In genomic region chr1:173549813-173550212, GRCh38 we compare ENCODE assay signal across 23 cellular contexts. TPM values are rescaled to one million over a fixed set of nuclear protein-coding genes. Genes with fewer than 3 reads are reported as not detected.
"Had no signal": no experiment of that assay in that cellular context is flagged by ENCODE, and none has a peak within 500 bp of the region (broad histone marks: within the 10 kb centered on the region; RNA-seq: fewer than 3 reads in every experiment).

No MANE protein-coding gene starts in this region.

- ATAC-seq: activated T-cell treated with anti-CD3 and anti-CD28 coated beads, Interleukin-2, amount 50 U/mL, for 4 hours; upper lobe of right lung had no signal

- H3K9me3 ChIP-seq: ascending aorta, breast epithelium, prostate gland, right lobe of liver, SK-N-SH, testis, upper lobe of right lung had no signal

- H3K9me3 Mint-ChIP-seq: activated T-cell treated with anti-CD3 and anti-CD28 coated beads, Interleukin-2, amount 50 U/mL, for 4 hours; dendritic cell treated with granulocyte-macrophage colony-stimulating factor and Interleukin-4, amounts not matched to agents 40 ng/mL and 50 ng/mL, for 4 days; effector memory CD8-positive, alpha-beta T cell; stimulated activated naive CD8-positive, alpha-beta T cell treated with anti-CD3 and anti-CD28 coated beads, Interleukin-15, amount 100 ng/mL, for 72 hours had no signal

- H3K9ac ChIP-seq: SK-N-SH had no signal

- H3K27me3 ChIP-seq: ascending aorta, breast epithelium, right lobe of liver, testis, upper lobe of right lung had no signal

- DNase-seq: activated CD4-positive, alpha-beta T cell treated with anti-CD3 and anti-CD28 coated beads, Interleukin-2, amount 50 U/mL, for 4 hours; activated CD8-positive, alpha-beta memory T cell treated with anti-CD3 and anti-CD28 coated beads, Interleukin-2, amount 10 ng/mL, durations not matched to agents 7 days and 5 days; activated effector memory CD4-positive, alpha-beta T cell treated with Interleukin-2 at 50 U/mL for 16 hours; activated T-cell treated with anti-CD3 and anti-CD28 coated beads, Interleukin-2, amount 50 U/mL, for 4 hours; effector memory CD8-positive, alpha-beta T cell; mesendoderm; right lobe of liver; SK-N-SH; stimulated activated naive CD8-positive, alpha-beta T cell treated with anti-CD3 and anti-CD28 coated beads, Interleukin-15, amount 100 ng/mL, for 72 hours; testis; upper lobe of right lung had no signal

- H3K36me3 ChIP-seq: ascending aorta, breast epithelium, prostate gland, right lobe of liver, upper lobe of right lung had no signal

- H3K27ac Mint-ChIP-seq: dendritic cell treated with granulocyte-macrophage colony-stimulating factor and Interleukin-4, amounts not matched to agents 40 ng/mL and 50 ng/mL, for 4 days had no signal

- FAIRE-seq: frontal cortex, TTC549 had no signal

- H3K27ac ChIP-seq: ascending aorta, breast epithelium, epithelial cell of prostate, prostate gland, right lobe of liver, testis, upper lobe of right lung had no signal

- H3K4me3 ChIP-seq: ascending aorta, breast epithelium, prostate gland, right lobe of liver, smooth muscle cell, testis, upper lobe of right lung had no signal

- H3K4me2 ChIP-seq: SK-N-SH, smooth muscle cell had no signal

- H3K27me3 Mint-ChIP-seq: activated CD8-positive, alpha-beta memory T cell treated with anti-CD3 and anti-CD28 coated beads, Interleukin-2, amount 10 ng/mL, durations not matched to agents 7 days and 5 days; dendritic cell treated with granulocyte-macrophage colony-stimulating factor and Interleukin-4, amounts not matched to agents 40 ng/mL and 50 ng/mL, for 4 days; effector memory CD8-positive, alpha-beta T cell; stimulated activated naive CD8-positive, alpha-beta T cell treated with anti-CD3 and anti-CD28 coated beads, Interleukin-15, amount 100 ng/mL, for 72 hours had no signal

- H3K4me1 ChIP-seq: ascending aorta, breast epithelium, prostate gland, right lobe of liver, testis, upper lobe of right lung had no signal

- H3K4me3 Mint-ChIP-seq: activated CD8-positive, alpha-beta memory T cell treated with anti-CD3 and anti-CD28 coated beads, Interleukin-2, amount 10 ng/mL, durations not matched to agents 7 days and 5 days; activated T-cell treated with anti-CD3 and anti-CD28 coated beads, Interleukin-2, amount 50 U/mL, for 4 hours; dendritic cell treated with granulocyte-macrophage colony-stimulating factor and Interleukin-4, amounts not matched to agents 40 ng/mL and 50 ng/mL, for 4 days had no signal

RNA-seq across cellular contexts. Expression of gene SLC9C2, which starts 53.1 kb away (rescaled TPM):
- total RNA-seq: activated CD8-positive, alpha-beta memory T cell treated with anti-CD3 and anti-CD28 coated beads, Interleukin-2, amount 10 ng/mL, durations not matched to agents 7 days and 5 days; activated T-cell treated with anti-CD3 and anti-CD28 coated beads, Interleukin-2, amount 50 U/mL, for 4 hours; ascending aorta; breast epithelium; fibroblast of lung; liver; osteoblast; right lobe of liver; smooth muscle cell; T-helper 1 cell treated with Interleukin-12 subunit alpha and Interleukin-12 subunit beta and Interleukin-4 antibody, amounts not matched to agents 30 ng/mL and 1 ng/mL, for 36 hours had no signal
- polyA plus RNA-seq: fibroblast of lung, liver, SK-N-SH had no signal
